In genomic region chr1:95854457-95854856, GRCh38 we compare ENCODE assay signal across 24 cellular contexts.
"Had no signal": no experiment of that assay in that cellular context is flagged by ENCODE, and none has a peak within 500 bp of the region (broad histone marks: within the 10 kb centered on the region; RNA-seq: fewer than 3 reads in every experiment).

No MANE protein-coding gene starts in this region.

- H3K36me3 ChIP-seq: brain microvascular endothelial cell, esophagus squamous epithelium, gastroesophageal sphincter had no signal

- H3K4me3 ChIP-seq: coronary artery, esophagus squamous epithelium, gastroesophageal sphincter had no signal

- H3K27me3 ChIP-seq: brain microvascular endothelial cell, esophagus squamous epithelium, gastroesophageal sphincter had no signal

- H3K4me1 ChIP-seq: esophagus squamous epithelium, gastroesophageal sphincter had no signal

- H3K9me3 ChIP-seq: gastroesophageal sphincter had no signal

- H3K27ac ChIP-seq: brain microvascular endothelial cell, coronary artery, esophagus squamous epithelium, gastroesophageal sphincter had no signal

- ATAC-seq: activated CD4-positive, alpha-beta T cell treated with anti-CD3 and anti-CD28 coated beads for 36 hours; activated T-cell treated with anti-CD3 and anti-CD28 coated beads, Interleukin-2, amount 50 U/mL, for 72 hours; effector memory CD8-positive, alpha-beta T cell; gastroesophageal sphincter had no signal

- DNase-seq: activated CD4-positive, alpha-beta memory T cell treated with anti-CD3 and anti-CD28 coated beads, Interleukin-2, amount 10 ng/mL, durations not matched to agents 7 days and 5 days; activated CD4-positive, alpha-beta T cell treated with anti-CD3 and anti-CD28 coated beads for 36 hours; activated CD4-positive, alpha-beta T cell treated with anti-CD3 and anti-CD28 coated beads, Interleukin-2, amount 10 ng/mL, durations not matched to agents 7 days and 5 days; activated CD4-positive, alpha-beta T cell treated with anti-CD3 and anti-CD28 coated beads, Interleukin-2, amount 50 U/mL, for 4 hours; activated CD4-positive, CD25-positive, alpha-beta regulatory T cell; activated CD4-positive, CD25-positive, alpha-beta regulatory T cell treated with anti-CD3 and anti-CD28 coated beads, Interleukin-2, amount 50 U/mL, for 72 hours; activated CD8-positive, alpha-beta memory T cell treated with anti-CD3 and anti-CD28 coated beads, Interleukin-2, amount 50 U/mL, for 48 hours; activated gamma-delta T cell; activated naive CD4-positive, alpha-beta T cell; activated naive CD4-positive, alpha-beta T cell treated with anti-CD3 and anti-CD28 coated beads, Interleukin-2, amount 50 U/mL, for 16 hours; activated T-cell treated with anti-CD3 and anti-CD28 coated beads for 4 hours; activated T-cell treated with anti-CD3 and anti-CD28 coated beads, Interleukin-2, amount 50 U/mL, for 24 hours; activated T-cell treated with anti-CD3 and anti-CD28 coated beads, Interleukin-2, amount 50 U/mL, for 72 hours; amniotic stem cell; anterior cingulate cortex; brain microvascular endothelial cell; effector CD4-positive, alpha-beta T cell; effector memory CD8-positive, alpha-beta T cell; erythroblast; esophagus squamous epithelium; foreskin melanocyte; T-helper 2 cell had no signal
